Comparison of ENCODE assay signal across 27 cellular contexts in the genomic region with DNA sequence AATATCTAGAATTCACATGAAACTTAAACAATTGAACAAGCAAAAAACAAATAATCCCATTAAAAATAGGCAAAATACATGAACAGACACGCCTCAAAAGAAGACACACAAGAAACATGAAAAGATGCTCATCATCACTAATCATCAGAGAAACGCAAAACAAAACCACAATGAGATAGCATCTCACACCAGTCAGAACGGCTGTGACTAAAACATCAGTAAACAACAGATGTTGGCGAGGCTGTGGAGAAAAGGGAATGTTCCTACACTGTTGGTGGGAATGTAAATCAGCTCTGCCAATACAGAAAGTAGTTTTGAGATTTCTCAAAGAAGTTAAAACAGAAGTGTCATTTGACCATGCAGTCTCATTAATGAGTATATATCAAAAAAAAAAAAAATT.
A peak's percentile ranks its signal among the peaks of the same experiment; 100 is the strongest.
DNase-seq lines count a peak whose midpoint lies in the region; ATAC-seq, FAIRE-seq and TF ChIP-seq lines count a peak whose summit lies in the region.
"Had no signal": no experiment of that assay in that cellular context is flagged by ENCODE, and none has a peak within 500 bp of the region (broad histone marks: within the 10 kb centered on the region; RNA-seq: fewer than 3 reads in every experiment).

No MANE protein-coding gene starts in this region.

- H3K27me3 ChIP-seq in KMS-11 (ENCODE audit: insufficient read depth, low read depth) (no peaks in the 10 kb centered on the region), bronchial epithelial cell (ENCODE audit: control insufficient read depth, insufficient read depth, low read length) (no peaks in the 10 kb centered on the region), keratinocyte (ENCODE audit: control insufficient read depth, extremely low read depth, insufficient read depth, low read length) (no peaks in the 10 kb centered on the region), prostate gland (replicated peaks; ENCODE audit: insufficient read depth) (no peaks in the 10 kb centered on the region)
- H3K27me3 ChIP-seq in CD8-positive, alpha-beta memory T cell (ENCODE audit: insufficient read depth, low read length, poor library complexity, severe bottlenecking) = no peaks in the 10 kb centered on the region
- H3K27me3 ChIP-seq: SJSA1 had no signal

- H3K36me3 ChIP-seq in KMS-11 (ENCODE audit: insufficient read depth) = no peaks in the 10 kb centered on the region
- no peaks in the 10 kb centered on the region for H3K36me3 ChIP-seq in bronchial epithelial cell (ENCODE audit: control insufficient read depth, insufficient read depth, low read length)
- H3K36me3 ChIP-seq in keratinocyte (ENCODE audit: control insufficient read depth in 2 of 2, extremely low read depth in 1 of 2, insufficient read depth in 2 of 2, low read length in 2 of 2) = no peaks in the 10 kb centered on the region
- no peaks in the 10 kb centered on the region for H3K36me3 ChIP-seq in prostate gland
- H3K36me3 ChIP-seq in CD8-positive, alpha-beta memory T cell (ENCODE audit: insufficient read depth, low read length) = no peaks in the 10 kb centered on the region
- H3K36me3 ChIP-seq: SJSA1 had no signal

- H3K4me2 ChIP-seq in KMS-11 (peak overlapping the region; percentile 57), keratinocyte (ENCODE audit: control insufficient read depth, extremely low read depth, insufficient read depth, low read depth, low read length) (no peak overlapping the region)
- H3K4me2 ChIP-seq: PC-9 had no signal

- no peak for ATAC-seq in T-cell (replicated peaks in 1 of 4)

- H3K4me3 Mint-ChIP-seq in CD8-positive, alpha-beta memory T cell = no peak overlapping the region
- H3K4me3 Mint-ChIP-seq in T-cell = no peak overlapping the region
- H3K4me3 Mint-ChIP-seq: CD4-positive, CD25-positive, alpha-beta regulatory T cell; IgD-negative memory B cell had no signal

- CTCF ChIA-PET in CD8-positive, alpha-beta memory T cell (lab: Charles Lee) = no interaction called here
- CTCF ChIA-PET in T-cell (lab: Charles Lee) = no interaction called here

- peaks cover 0 to 7% (median 4%) of the 10 kb centered on the region in 5 donors for H3K9me3 Mint-ChIP-seq in CD8-positive, alpha-beta memory T cell
- H3K9me3 Mint-ChIP-seq in T-cell = peaks cover 1 to 7% (median 4%) of the 10 kb centered on the region in 3 donors

- no peak overlapping the region for H2AFZ ChIP-seq in KMS-11 (ENCODE audit: low read depth)
- no peak overlapping the region for H2AFZ ChIP-seq in keratinocyte (ENCODE audit: control insufficient read depth, low read length)
- H2AFZ ChIP-seq: PC-9 had no signal

- H3K27me3 Mint-ChIP-seq in CD8-positive, alpha-beta memory T cell = peaks cover 5 to 12% of the 10 kb centered on the region in 2 donors
- peaks cover 9 to 16% of the 10 kb centered on the region in 2 donors for H3K27me3 Mint-ChIP-seq in T-cell

- H3K4me1 Mint-ChIP-seq in CD8-positive, alpha-beta memory T cell = no peaks in the 10 kb centered on the region
- H3K4me1 Mint-ChIP-seq in T-cell = no peaks in the 10 kb centered on the region
- H3K4me1 Mint-ChIP-seq: CD4-positive, CD25-positive, alpha-beta regulatory T cell; IgD-negative memory B cell had no signal

- 35% methylated on average over 4 of the region's 4 CpGs for WGBS in prostate gland

- H3K9me3 ChIP-seq in keratinocyte (ENCODE audit: control insufficient read depth, low read depth, low read length) (no peaks in the 10 kb centered on the region), prostate gland (no peaks in the 10 kb centered on the region)
- H3K9me3 ChIP-seq in CD8-positive, alpha-beta memory T cell (ENCODE audit: low read length) = no peaks in the 10 kb centered on the region
- H3K9me3 ChIP-seq: SJSA1 had no signal

- TF ChIP-seq CTCF in KMS-11 (conservative IDR thresholded peaks at IDR 0.05; ENCODE audit: low read depth, low read length) = no peak
- TF ChIP-seq CTCF in bronchial epithelial cell (IDR thresholded peaks at IDR 0.05; ENCODE audit: insufficient read depth, low read length, severe bottlenecking) = no peak
- no peak for TF ChIP-seq CTCF in keratinocyte (optimal IDR thresholded peaks at IDR 0.05 in 1 of 3, IDR thresholded peaks at IDR 0.05 in 1 of 3, conservative IDR thresholded peaks at IDR 0.05 in 1 of 3; ENCODE audit: extremely low read depth in 1 of 3, insufficient read depth in 2 of 3, low read length in 3 of 3)
- no peak for TF ChIP-seq CTCF in prostate gland (IDR thresholded peaks at IDR 0.05)

- H3K4me3 ChIP-seq in KMS-11 (IDR thresholded peaks at IDR 0.05; ENCODE audit: insufficient read depth, low read depth, low read length) (no peak overlapping the region), bronchial epithelial cell (ENCODE audit: low read depth, low read length) (no peak overlapping the region), keratinocyte (ENCODE audit: control insufficient read depth in 2 of 3, extremely low read depth in 1 of 3, insufficient read depth in 2 of 3, low read depth in 1 of 3, low read length in 3 of 3) (no peak overlapping the region), prostate gland (no peak overlapping the region)
- no peak overlapping the region for H3K4me3 ChIP-seq in CD8-positive, alpha-beta memory T cell (ENCODE audit: low read length)
- H3K4me3 ChIP-seq: PC-9, SJSA1 had no signal

- dilution Hi-C loops in keratinocyte (cut with MboI; ENCODE audit: extremely low pct_ligation_motif_present, low sequenced_read_pairs) = no loop called here

- POLR2A ChIA-PET in CD8-positive, alpha-beta memory T cell (lab: Charles Lee) = no interaction called here
- POLR2A ChIA-PET in T-cell (lab: Charles Lee) = no interaction called here

- intact Hi-C loops in prostate gland (cut with DNase I) = no loop called here

- no peak for TF ChIP-seq POLR2A in prostate gland (IDR thresholded peaks at IDR 0.05)

- no peaks in the 10 kb centered on the region for H3K9me1 ChIP-seq in keratinocyte (ENCODE audit: control insufficient read depth, extremely low read depth, insufficient read depth, low read length)

- H4K20me1 ChIP-seq in KMS-11 (ENCODE audit: insufficient read depth) (no peaks in the 10 kb centered on the region), keratinocyte (ENCODE audit: control insufficient read depth, extremely low read depth, insufficient read depth, low read length) (no peaks in the 10 kb centered on the region)

- no peak overlapping the region for H3K27ac Mint-ChIP-seq in CD8-positive, alpha-beta memory T cell
- H3K27ac Mint-ChIP-seq in T-cell = no peak overlapping the region
- H3K27ac Mint-ChIP-seq: CD4-positive, CD25-positive, alpha-beta regulatory T cell had no signal

- DNase-seq in NCI-H1105 treated with DMSO at 0.1 percent for 48 hours (lab: John Stamatoyannopoulos, UW) (peak; percentile 34), NCI-H1105 (lab: John Stamatoyannopoulos, UW) (no peak), bronchial epithelial cell (ENCODE audit: low read depth) (peak; percentile 85), keratinocyte (ENCODE audit: low read depth, low spot score) (no peak), prostate gland (ENCODE audit: low spot score) (no peak), T-cell (no peak)
- no peak for DNase-seq in CD8-positive, alpha-beta memory T cell
- DNase-seq: 8988T; CD4-positive, CD25-positive, alpha-beta regulatory T cell; DMS79 treated with DMSO at 0.1 percent for 48 hours; MV-4-11; NCI-H2029 treated with DMSO at 0.1 percent for 48 hours; NCI-H2227 treated with DMSO at 0.1 percent for 48 hours; NCI-H510A treated with DMSO at 0.1 percent for 48 hours; NCI-H82; NK-92 treated with Interleukin-12 subunit alpha and Interleukin-12 subunit beta, amount 100 ng/mL, for 24 hours; PC-9; Right ventricle myocardium superior; RPMI8226; T-helper 1 cell had no signal

- H3K4me1 ChIP-seq in KMS-11 (ENCODE audit: low read depth, poor library complexity, severe bottlenecking) = peaks cover 81% of the 10 kb centered on the region
- H3K4me1 ChIP-seq in keratinocyte (ENCODE audit: control insufficient read depth, extremely low read depth, insufficient read depth, low read length) = peaks cover 24% of the 10 kb centered on the region
- H3K4me1 ChIP-seq in prostate gland (replicated peaks) = no peaks in the 10 kb centered on the region
- no peaks in the 10 kb centered on the region for H3K4me1 ChIP-seq in CD8-positive, alpha-beta memory T cell (ENCODE audit: insufficient read depth, low read length)
- H3K4me1 ChIP-seq: SJSA1 had no signal

- H3K9ac ChIP-seq in KMS-11 = no peak overlapping the region
- no peak overlapping the region for H3K9ac ChIP-seq in keratinocyte (ENCODE audit: control insufficient read depth, extremely low read depth, insufficient read depth, low read length)

- FAIRE-seq in bronchial epithelial cell (lab: Jason Lieb, UNC) (no peak), keratinocyte (lab: Jason Lieb, UNC) (peak; percentile 82)
- FAIRE-seq: D721Med, GM19239, H54 had no signal

- peaks cover 0 to 1% (median 0%) of the 10 kb centered on the region in 3 donors for H3K36me3 Mint-ChIP-seq in CD8-positive, alpha-beta memory T cell
- H3K36me3 Mint-ChIP-seq in T-cell = no peaks in the 10 kb centered on the region
- H3K36me3 Mint-ChIP-seq: CD4-positive, CD25-positive, alpha-beta regulatory T cell; IgD-negative memory B cell had no signal

- H3K27ac ChIP-seq in KMS-11 (peak overlapping the region; percentile 52; the same call in 1 of the 2 replicates), keratinocyte (ENCODE audit: control insufficient read depth, insufficient read depth, low read length) (peak overlapping the region; percentile 59), prostate gland (no peak overlapping the region)
- H3K27ac ChIP-seq in CD8-positive, alpha-beta memory T cell (ENCODE audit: low read depth, low read length) = no peak overlapping the region
- H3K27ac ChIP-seq: HL-60, PC-9, SJSA1 had no signal

- H3K79me2 ChIP-seq in KMS-11 (ENCODE audit: insufficient read depth, low read depth) = no peaks in the 10 kb centered on the region
- no peaks in the 10 kb centered on the region for H3K79me2 ChIP-seq in keratinocyte (ENCODE audit: control insufficient read depth, insufficient read depth, low read length)

Comparison
In these comparisons a context has a peak if more than half of its experiments do, and no peak if none do; other contexts are left out.
1. DNase-seq: peak in NCI-H1105 treated with DMSO at 0.1 percent for 48 hours (single experiment) and bronchial epithelial cell (single experiment); none in NCI-H1105 (single experiment), keratinocyte (single experiment), prostate gland (single experiment), CD8-positive, alpha-beta memory T cell (0 of 5) and T-cell (0 of 34).
2. H3K27ac ChIP-seq: peak in KMS-11 (single experiment) and keratinocyte (single experiment); none in prostate gland (0 of 2) and CD8-positive, alpha-beta memory T cell (single experiment).